ENCODE assay signal across 8 cellular contexts in genomic region chr20:49821850-49822249, GRCh38. TPM values are rescaled to one million over a fixed set of nuclear protein-coding genes. Genes with fewer than 3 reads are reported as not detected.
DNase-seq lines count a peak whose midpoint lies in the region; ATAC-seq, FAIRE-seq and TF ChIP-seq lines count a peak whose summit lies in the region.

No MANE protein-coding gene starts in this region.

- H3K4me3 ChIP-seq in epithelial cell of esophagus (ENCODE audit: low read length): no peak overlapping the region
- no peak overlapping the region for H3K4me3 ChIP-seq in psoas muscle
- no peak overlapping the region for H3K4me3 ChIP-seq in small intestine (ENCODE audit: low read depth in 1 of 2, low read length in 2 of 2)

- no peaks in the 10 kb centered on the region for H3K4me1 Mint-ChIP-seq in glutamatergic neuron (ENCODE audit: low read depth, unreplicated experiment)

- H3K36me3 ChIP-seq in psoas muscle (ENCODE audit: insufficient read depth in 1 of 2, low read depth in 1 of 2) (peaks cover 7 to 62% of the 10 kb centered on the region in 2 donors), small intestine (ENCODE audit: control insufficient read depth in 2 of 2, insufficient read depth in 2 of 2, low read length in 2 of 2) (peaks cover 0 to 4% of the 10 kb centered on the region in 2 donors)

- peak; percentile 72 to 81 (median 76) for ATAC-seq in psoas muscle
- no peak for ATAC-seq in esophagus mucosa
- ATAC-seq in GM21447 (IDR thresholded peaks at IDR 0.05; ENCODE audit: unreplicated experiment): no peak

- peak; percentile 82 for DNase-seq in GM03348 (ENCODE audit: low spot score)
- peak; percentile 66 for DNase-seq in NCI-H226
- DNase-seq in epithelial cell of esophagus (ENCODE audit: low read depth): no peak
- DNase-seq in psoas muscle: no peak
- DNase-seq in glutamatergic neuron: no peak
- no peak for DNase-seq in small intestine

- H3K9me3 ChIP-seq in psoas muscle (no peaks in the 10 kb centered on the region), small intestine (ENCODE audit: control insufficient read depth, low read depth) (no peaks in the 10 kb centered on the region)

- no peak overlapping the region for H3K4me3 Mint-ChIP-seq in glutamatergic neuron (ENCODE audit: unreplicated experiment)

- H3K9me3 Mint-ChIP-seq in glutamatergic neuron (ENCODE audit: unreplicated experiment): no peaks in the 10 kb centered on the region

- FAIRE-seq in small intestine (lab: Jason Lieb, UNC): no peak

- peak; percentile 23 for TF ChIP-seq CTCF in epithelial cell of esophagus (IDR thresholded peaks at IDR 0.05; ENCODE audit: insufficient read depth, low read depth, low read length, missing control alignments)
- TF ChIP-seq CTCF in psoas muscle (IDR thresholded peaks at IDR 0.05): peak; percentile 30
- TF ChIP-seq CTCF in glutamatergic neuron (IDR thresholded peaks at IDR 0.05; ENCODE audit: partially characterized antibody, unreplicated experiment): no peak

- H3K4me1 ChIP-seq in psoas muscle (peaks cover 55% of the 10 kb centered on the region), small intestine (ENCODE audit: control insufficient read depth in 2 of 2, insufficient read depth in 1 of 2, low read depth in 1 of 2, low read length in 1 of 2) (peaks cover 4 to 12% of the 10 kb centered on the region in 2 donors)

- intact Hi-C loops in psoas muscle (cut with DNase I): loop anchor here in 1 of 2 donors (5.0 kb wide), 1 partner anchor 75 kb away; no protein-coding TSS in a partner anchor

- H3K27ac ChIP-seq in psoas muscle: peak overlapping the region; percentile 89
- H3K27ac ChIP-seq in small intestine (ENCODE audit: low read depth in 1 of 2, low read length in 1 of 2): peak overlapping the region in 1 of 2 donors; percentile 3

- H3K27me3 Mint-ChIP-seq in glutamatergic neuron (ENCODE audit: unreplicated experiment): no peaks in the 10 kb centered on the region

- H3K36me3 Mint-ChIP-seq in glutamatergic neuron (ENCODE audit: unreplicated experiment): no peaks in the 10 kb centered on the region

- H3K27me3 ChIP-seq in psoas muscle (ENCODE audit: insufficient read depth in 3 of 3, low read length in 2 of 3) (no peaks in the 10 kb centered on the region), small intestine (ENCODE audit: control insufficient read depth in 2 of 2, insufficient read depth in 2 of 2, low read length in 2 of 2) (no peaks in the 10 kb centered on the region)

- 16 to 37% (median 31%) methylated on average over 2 of the region's 2 CpGs for WGBS in psoas muscle, 3 donors
- WGBS in small intestine, 3 donors: 49 to 81% (median 66%) methylated on average over 2 of the region's 2 CpGs

- no peak overlapping the region for H3K27ac Mint-ChIP-seq in glutamatergic neuron (ENCODE audit: unreplicated experiment)

RNA-seq across cellular contexts. Expression of gene SLC9A8, which starts 9.2 kb away (rescaled TPM):
- 10 to 100 TPM in 3 of 4 donors, 1 to 10 TPM in 1; 8.2 to 19.4 (median 11.2) TPM for total RNA-seq in psoas muscle
- polyA plus RNA-seq in psoas muscle: 10 to 100 TPM in 1 of 3 donors, 1 to 10 TPM in 2; 6.1 to 11.4 (median 6.3) TPM
- 12.0 TPM for total RNA-seq in esophagus mucosa
- total RNA-seq in glutamatergic neuron (ENCODE audit: unreplicated experiment): 10.6 TPM
- 1 to 10 TPM; 3.5 to 8.3 (median 4.0) TPM for polyA plus RNA-seq in small intestine

Comparison
In these comparisons a context has a peak if more than half of its experiments do, and no peak if none do; other contexts are left out.
1. DNase-seq: peak in GM03348 (single experiment) and NCI-H226 (single experiment); none in epithelial cell of esophagus (single experiment), psoas muscle (0 of 2), glutamatergic neuron (single experiment) and small intestine (single experiment).
2. ATAC-seq: peak in psoas muscle (4 of 4); none in esophagus mucosa (single experiment) and GM21447 (single experiment).